12 cellular contexts compared by ENCODE assay signal in the genomic region with DNA sequence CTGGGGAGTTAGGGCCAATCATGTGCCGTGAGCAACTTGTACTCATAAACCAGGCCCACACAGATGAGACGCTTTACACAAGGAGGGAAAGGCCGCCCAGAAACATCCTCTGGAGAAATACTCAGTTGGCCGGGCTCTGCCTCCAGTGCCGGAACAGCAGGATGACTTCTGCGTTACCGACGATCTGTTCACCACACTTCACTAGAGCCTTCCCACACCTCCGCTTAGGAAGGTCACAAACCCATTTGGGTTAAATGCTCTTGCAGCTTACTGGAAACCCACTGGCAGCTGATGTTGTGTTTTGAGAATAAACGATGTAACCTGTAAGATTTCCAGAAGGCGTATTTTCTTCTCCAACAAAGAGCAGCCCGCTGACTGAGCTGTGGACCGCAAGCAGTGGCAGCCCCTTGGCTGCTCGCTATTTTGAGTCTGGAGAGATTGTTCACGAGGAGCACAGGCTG. TPM values are rescaled to one million over a fixed set of nuclear protein-coding genes. Genes with fewer than 3 reads are reported as not detected.
DNase-seq lines count a peak whose midpoint lies in the region; ATAC-seq and TF ChIP-seq lines count a peak whose summit lies in the region.
"Had no signal": no experiment of that assay in that cellular context is flagged by ENCODE, and none has a peak within 500 bp of the region (broad histone marks: within the 10 kb centered on the region; RNA-seq: fewer than 3 reads in every experiment).

No MANE protein-coding gene starts in this region.

- TF ChIP-seq POLR2A in suprapubic skin (IDR thresholded peaks at IDR 0.05) = no peak

- peak overlapping the region; percentile 63 for H3K27ac ChIP-seq in HEK293 (ENCODE audit: extremely low read depth, low read depth, low read length)
- H3K27ac ChIP-seq in fibroblast of lung (ENCODE audit: insufficient read depth, low read length) = peak overlapping the region; percentile 55
- H3K27ac ChIP-seq in muscle layer of duodenum (ENCODE audit: low read length) = peak overlapping the region; percentile 34
- peak overlapping the region; percentile 58 for H3K27ac ChIP-seq in suprapubic skin

- DNase-seq in fibroblast of lung (ENCODE audit: low read depth in 2 of 2) (peak in 1 of 2 donors; percentile 51), suprapubic skin (ENCODE audit: low spot score in 2 of 2) (no peak), cerebellar nuclear complex (lab: John Stamatoyannopoulos, UW) (no peak), KBM-7 (no peak)
- no peak for DNase-seq in activated CD4-positive, alpha-beta T cell treated with anti-CD3 and anti-CD28 coated beads, Interleukin-2, amount 10 ng/mL, durations not matched to agents 7 days and 5 days
- DNase-seq: activated CD4-positive, CD25-positive, alpha-beta regulatory T cell; CD8-positive, alpha-beta T cell; KG1 had no signal

- WGBS in suprapubic skin = 64% methylated on average over 15 of the region's 15 CpGs

- no peak overlapping the region for H3K9ac ChIP-seq in fibroblast of lung (ENCODE audit: insufficient read depth, low read length)

- in situ Hi-C loops in KBM-7 (cut with MboI; ENCODE audit: low pct_unique_long_range_greater_than_20kb, low sequenced_read_pairs) = no loop called here

- H4K20me1 ChIP-seq in fibroblast of lung (ENCODE audit: control insufficient read depth, extremely low read depth, insufficient read depth, low read length) = no peaks in the 10 kb centered on the region

- no peak overlapping the region for H3K4me3 ChIP-seq in HEK293 (ENCODE audit: low read depth, low read length)
- peak overlapping the region in 1 of 4 experiments; percentile 18 for H3K4me3 ChIP-seq in fibroblast of lung (replicated peaks in 1 of 4; ENCODE audit: control extremely low read depth in 1 of 4, insufficient read depth in 1 of 4, low read depth in 3 of 4, low read length in 4 of 4)
- peak overlapping the region; percentile 30 to 31 for H3K4me3 ChIP-seq in muscle layer of duodenum (ENCODE audit: low read depth in 1 of 2, low read length in 2 of 2)
- H3K4me3 ChIP-seq in suprapubic skin = peak overlapping the region; percentile 4
- H3K4me3 ChIP-seq: HAP-1 had no signal

- H3K4me3 Mint-ChIP-seq in activated CD4-positive, alpha-beta T cell treated with anti-CD3 and anti-CD28 coated beads, Interleukin-2, amount 10 ng/mL, durations not matched to agents 7 days and 5 days = no peak overlapping the region
- H3K4me3 Mint-ChIP-seq: CD8-positive, alpha-beta T cell had no signal

- H3K36me3 ChIP-seq in HEK293 (ENCODE audit: control insufficient read depth in 2 of 2, insufficient read depth in 1 of 2, low read length in 2 of 2) (no peaks in the 10 kb centered on the region), fibroblast of lung (ENCODE audit: control insufficient read depth, insufficient read depth, low read length) (no peaks in the 10 kb centered on the region), muscle layer of duodenum (ENCODE audit: control insufficient read depth in 1 of 2, insufficient read depth in 2 of 2, low read length in 2 of 2) (no peaks in the 10 kb centered on the region), suprapubic skin (no peaks in the 10 kb centered on the region)
- H3K36me3 ChIP-seq: HAP-1 had no signal

- H3K79me2 ChIP-seq in fibroblast of lung (ENCODE audit: control insufficient read depth, insufficient read depth, low read length) = no peaks in the 10 kb centered on the region

- peak overlapping the region; percentile 70 for H3K4me2 ChIP-seq in fibroblast of lung (ENCODE audit: extremely low read depth, insufficient read depth, low read length)

- H3K27me3 Mint-ChIP-seq in activated CD4-positive, alpha-beta T cell treated with anti-CD3 and anti-CD28 coated beads, Interleukin-2, amount 10 ng/mL, durations not matched to agents 7 days and 5 days = no peaks in the 10 kb centered on the region

- no peak overlapping the region for H2AFZ ChIP-seq in fibroblast of lung (ENCODE audit: low read length)

- POLR2A ChIA-PET in HEK293 (lab: Yijun Ruan, JAX) = no interaction called here
- POLR2A ChIA-PET in activated CD4-positive, alpha-beta T cell treated with anti-CD3 and anti-CD28 coated beads, Interleukin-2, amount 10 ng/mL, durations not matched to agents 7 days and 5 days (lab: Charles Lee) = no interaction called here

- H3K27ac Mint-ChIP-seq in activated CD4-positive, alpha-beta T cell treated with anti-CD3 and anti-CD28 coated beads, Interleukin-2, amount 10 ng/mL, durations not matched to agents 7 days and 5 days = no peak overlapping the region
- H3K27ac Mint-ChIP-seq: CD8-positive, alpha-beta T cell had no signal

- ATAC-seq in HG03097 (IDR thresholded peaks at IDR 0.05; ENCODE audit: low FRiP score, unreplicated experiment) = no peak
- ATAC-seq: CD8-positive, alpha-beta T cell had no signal

- H3K4me1 ChIP-seq in HEK293 (ENCODE audit: control insufficient read depth, insufficient read depth, low read length) (peaks cover 18% of the 10 kb centered on the region), fibroblast of lung (ENCODE audit: control insufficient read depth, extremely low read depth, insufficient read depth, low read length) (peaks cover 12% of the 10 kb centered on the region), muscle layer of duodenum (ENCODE audit: control insufficient read depth in 1 of 2, insufficient read depth in 2 of 2, low read length in 2 of 2) (peaks cover 11 to 18% of the 10 kb centered on the region in 2 donors), suprapubic skin (peaks cover 16% of the 10 kb centered on the region)
- H3K4me1 ChIP-seq: HAP-1 had no signal

- TF ChIP-seq CTCF in HEK293 (tag by site-specific recombination; IDR thresholded peaks at IDR 0.05) = no peak
- no peak for TF ChIP-seq CTCF in fibroblast of lung (conservative IDR thresholded peaks at IDR 0.05 in 1 of 2, IDR thresholded peaks at IDR 0.05 in 1 of 2; ENCODE audit: low read depth in 1 of 2, low read length in 2 of 2)
- TF ChIP-seq CTCF in suprapubic skin (IDR thresholded peaks at IDR 0.05) = no peak

- no peaks in the 10 kb centered on the region for H3K9me3 ChIP-seq in HEK293 (ENCODE audit: control insufficient read depth, insufficient read depth, low read depth, low read length)
- H3K9me3 ChIP-seq in fibroblast of lung (ENCODE audit: control insufficient read depth, insufficient read depth, low read depth, low read length) = no peaks in the 10 kb centered on the region
- peaks cover 0 to 8% of the 10 kb centered on the region in 2 donors for H3K9me3 ChIP-seq in muscle layer of duodenum (ENCODE audit: control insufficient read depth in 1 of 2, low read length in 2 of 2)
- H3K9me3 ChIP-seq in suprapubic skin = peaks cover 1% of the 10 kb centered on the region
- H3K9me3 ChIP-seq: HAP-1 had no signal

- TF ChIP-seq EP300 in suprapubic skin (IDR thresholded peaks at IDR 0.05) = no peak

- no peaks in the 10 kb centered on the region for H3K4me1 Mint-ChIP-seq in activated CD4-positive, alpha-beta T cell treated with anti-CD3 and anti-CD28 coated beads, Interleukin-2, amount 10 ng/mL, durations not matched to agents 7 days and 5 days

- CTCF ChIA-PET in HEK293 (lab: Yijun Ruan, JAX) = no interaction called here
- CTCF ChIA-PET in activated CD4-positive, alpha-beta T cell treated with anti-CD3 and anti-CD28 coated beads, Interleukin-2, amount 10 ng/mL, durations not matched to agents 7 days and 5 days (lab: Charles Lee) = no interaction called here

- peaks cover 4% of the 10 kb centered on the region for H3K9me3 Mint-ChIP-seq in activated CD4-positive, alpha-beta T cell treated with anti-CD3 and anti-CD28 coated beads, Interleukin-2, amount 10 ng/mL, durations not matched to agents 7 days and 5 days

- H3K36me3 Mint-ChIP-seq in activated CD4-positive, alpha-beta T cell treated with anti-CD3 and anti-CD28 coated beads, Interleukin-2, amount 10 ng/mL, durations not matched to agents 7 days and 5 days (ENCODE audit: low read depth) = no peaks in the 10 kb centered on the region
- H3K36me3 Mint-ChIP-seq: CD8-positive, alpha-beta T cell had no signal

- H3K27me3 ChIP-seq in fibroblast of lung (ENCODE audit: control insufficient read depth, insufficient read depth, low read length) = no peaks in the 10 kb centered on the region
- no peaks in the 10 kb centered on the region for H3K27me3 ChIP-seq in muscle layer of duodenum (ENCODE audit: low read depth, low read length)
- H3K27me3 ChIP-seq in suprapubic skin = no peaks in the 10 kb centered on the region

TF ChIP-seq in HEK293, 187 proteins besides CTCF, POLR2A, EP300 and RAD21:
- TF ChIP-seq, protein P1, sequence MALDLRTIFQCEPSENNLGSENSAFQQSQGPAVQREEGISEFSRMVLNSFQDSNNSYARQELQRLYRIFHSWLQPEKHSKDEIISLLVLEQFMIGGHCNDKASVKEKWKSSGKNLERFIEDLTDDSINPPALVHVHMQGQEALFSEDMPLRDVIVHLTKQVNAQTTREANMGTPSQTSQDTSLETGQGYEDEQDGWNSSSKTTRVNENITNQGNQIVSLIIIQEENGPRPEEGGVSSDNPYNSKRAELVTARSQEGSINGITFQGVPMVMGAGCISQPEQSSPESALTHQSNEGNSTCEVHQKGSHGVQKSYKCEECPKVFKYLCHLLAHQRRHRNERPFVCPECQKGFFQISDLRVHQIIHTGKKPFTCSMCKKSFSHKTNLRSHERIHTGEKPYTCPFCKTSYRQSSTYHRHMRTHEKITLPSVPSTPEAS (tag by site-specific recombination; IDR thresholded peaks at IDR 0.05) = no peak
- TF ChIP-seq YY1 (tag by site-specific recombination; IDR thresholded peaks at IDR 0.05) = no peak
- TF ChIP-seq ZNF341 (tag by site-specific recombination; IDR thresholded peaks at IDR 0.05; ENCODE audit: low read depth) = no peak
- no peak for TF ChIP-seq ZNF23 (tag by site-specific recombination; IDR thresholded peaks at IDR 0.05; ENCODE audit: borderline replicate concordance)
- no peak for TF ChIP-seq ZNF184 (tag by site-specific recombination; IDR thresholded peaks at IDR 0.05)
- TF ChIP-seq GLIS1 (tag by site-specific recombination; IDR thresholded peaks at IDR 0.05) = no peak

RNA-seq across cellular contexts. Expression of a gene that starts 44.1 kb away (rescaled TPM):
- 24.8 and 60.6 TPM in 2 replicates for total RNA-seq in fibroblast of lung
- polyA plus RNA-seq in fibroblast of lung = 20.0 and 44.1 TPM in 2 replicates
- polyA plus RNA-seq in fibroblast of lung (2012) = 13.7 and 32.9 TPM in 2 replicates
- 3.8 and 6.3 TPM in 2 replicates for polyA minus RNA-seq in fibroblast of lung (ENCODE audit: low replicate concordance)
- total RNA-seq in suprapubic skin = 1 to 10 TPM; 2.1 to 6.2 (median 5.2) TPM
- total RNA-seq in activated CD4-positive, alpha-beta T cell treated with anti-CD3 and anti-CD28 coated beads, Interleukin-2, amount 10 ng/mL, durations not matched to agents 7 days and 5 days = not detected
- total RNA-seq: CD8-positive, alpha-beta T cell had no signal
